In genomic region chr7:87220734-87221215, GRCh38 we compare ENCODE assay signal across 8 cellular contexts. TPM values are rescaled to one million over a fixed set of nuclear protein-coding genes. Genes with fewer than 3 reads are reported as not detected.
DNase-seq lines count a peak whose midpoint lies in the region; ATAC-seq and TF ChIP-seq lines count a peak whose summit lies in the region.

No MANE protein-coding gene starts in this region.

- H3K4me1 ChIP-seq in HUES48 (ENCODE audit: control insufficient read depth, insufficient read depth, low read length) (peaks cover 5% of the 10 kb centered on the region; the same call in 1 of the 2 replicates), adrenal gland (replicated peaks in 1 of 2) (peaks cover 13 to 27% of the 10 kb centered on the region in 2 donors)

- H3K27me3 ChIP-seq in HUES48 (ENCODE audit: control insufficient read depth, insufficient read depth, low read length) (peaks cover 31% of the 10 kb centered on the region), adrenal gland (no peaks in the 10 kb centered on the region)

- H3K27ac ChIP-seq in C4-2B (peak overlapping the region; percentile 83), HUES48 (ENCODE audit: low read depth, low read length) (no peak overlapping the region), adrenal gland (peak overlapping the region in 1 of 5 donors; percentile 85)

- TF ChIP-seq POLR2A in adrenal gland (IDR thresholded peaks at IDR 0.05) = no peak

- intact Hi-C loops in adrenal gland (cut with DNase I) = loop anchor here in 1 of 2 donors (10.0 kb wide), 1 partner anchor 286 kb away; no protein-coding TSS in a partner anchor

- DNase-seq in adrenal gland (peak in 6 of 7 donors; percentile 26 to 63 (median 34)), left kidney (ENCODE audit: low read depth, low spot score) (peak; percentile 79), superior temporal gyrus (ENCODE audit: extremely low spot score) (peak; percentile 69), NCI-H1694 (lab: John Stamatoyannopoulos, UW) (no peak)
- no peak for DNase-seq in activated CD4-positive, alpha-beta T cell treated with anti-CD3 and anti-CD28 coated beads for 48 hours

- TF ChIP-seq CTCF in C4-2B (conservative IDR thresholded peaks at IDR 0.05) (no peak), adrenal gland (IDR thresholded peaks at IDR 0.05) (no peak)

- H3K36me3 ChIP-seq in HUES48 (ENCODE audit: control insufficient read depth, insufficient read depth, low read length) (peaks cover 17% of the 10 kb centered on the region; the same call in 1 of the 2 replicates), adrenal gland (replicated peaks in 1 of 2) (no peaks in the 10 kb centered on the region)

- H3K9me3 ChIP-seq in HUES48 (ENCODE audit: control insufficient read depth, insufficient read depth, low read length) (no peaks in the 10 kb centered on the region), adrenal gland (replicated peaks in 1 of 3) (no peaks in the 10 kb centered on the region)

- H3K4me3 ChIP-seq in HUES48 (ENCODE audit: low read depth, low read length) = peak overlapping the region; percentile 97
- H3K4me3 ChIP-seq in adrenal gland = peak overlapping the region in 2 of 4 donors; percentile 72 to 81

- 5 to 8% (median 7%) methylated on average over 16 to 17 of the region's 17 CpGs for WGBS in adrenal gland, 4 donors

- H3K9ac ChIP-seq in HUES48 (ENCODE audit: low read depth, low read length) = peak overlapping the region; percentile 83; the same call in 1 of the 2 replicates

- ATAC-seq in GM21526 (IDR thresholded peaks at IDR 0.05; ENCODE audit: low FRiP score, unreplicated experiment) = no peak

RNA-seq across cellular contexts. Expression of gene TMEM243, which starts 1.2 kb away (rescaled TPM):
- total RNA-seq in adrenal gland = 10 to 100 TPM; 13.7 to 63.4 (median 20.8) TPM
- 10 to 100 TPM; 18.1 to 24.4 (median 23.9) TPM for polyA plus RNA-seq in adrenal gland

Comparison
In these comparisons a context has a peak if more than half of its experiments do, and no peak if none do; other contexts are left out.
1. DNase-seq: peak in adrenal gland (6 of 7), left kidney (single experiment) and superior temporal gyrus (single experiment); none in NCI-H1694 (single experiment) and activated CD4-positive, alpha-beta T cell treated with anti-CD3 and anti-CD28 coated beads for 48 hours (single experiment).